In the genomic region with DNA sequence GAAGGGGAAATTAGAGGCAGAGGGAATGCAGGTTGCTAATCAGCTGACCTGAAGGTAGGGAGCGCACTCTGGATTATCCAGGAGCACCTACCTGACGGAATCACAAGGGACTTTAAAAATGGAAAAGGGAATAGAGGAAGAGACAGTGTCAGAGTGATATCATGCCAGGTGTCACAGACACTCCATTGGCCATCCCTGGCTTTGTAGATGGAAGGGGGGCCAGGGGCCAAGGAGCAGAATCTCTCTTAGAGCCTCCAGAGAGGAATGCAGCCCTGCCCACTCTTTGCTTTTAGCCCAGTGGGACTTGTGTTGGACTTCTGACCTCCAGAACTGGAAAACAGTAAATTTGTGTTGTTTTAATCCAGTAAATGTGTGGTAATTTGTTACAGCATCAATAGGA, we compare ENCODE assay signal across 2 cellular contexts.
TF ChIP-seq lines count a peak whose summit lies in the region.

No MANE protein-coding gene starts in this region.

TF ChIP-seq in liver, 16 proteins besides CTCF, POLR2A, EP300 and RAD21:
- TF ChIP-seq, protein P1, sequence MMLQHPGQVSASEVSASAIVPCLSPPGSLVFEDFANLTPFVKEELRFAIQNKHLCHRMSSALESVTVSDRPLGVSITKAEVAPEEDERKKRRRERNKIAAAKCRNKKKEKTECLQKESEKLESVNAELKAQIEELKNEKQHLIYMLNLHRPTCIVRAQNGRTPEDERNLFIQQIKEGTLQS (IDR thresholded peaks at IDR 0.05) = no peak
- TF ChIP-seq HNF4A (conservative IDR thresholded peaks at IDR 0.05) (peak; percentile 14 to 34), EGR1 (IDR thresholded peaks at IDR 0.05; ENCODE audit: low read depth in 2 of 2) (no peak)
TF ChIP-seq in liver: peak in this region for 1.

TF ChIP-seq in HepG2, 621 proteins besides CTCF, POLR2A, EP300 and RAD21 (continued from another document):
- TF ChIP-seq, protein P2, sequence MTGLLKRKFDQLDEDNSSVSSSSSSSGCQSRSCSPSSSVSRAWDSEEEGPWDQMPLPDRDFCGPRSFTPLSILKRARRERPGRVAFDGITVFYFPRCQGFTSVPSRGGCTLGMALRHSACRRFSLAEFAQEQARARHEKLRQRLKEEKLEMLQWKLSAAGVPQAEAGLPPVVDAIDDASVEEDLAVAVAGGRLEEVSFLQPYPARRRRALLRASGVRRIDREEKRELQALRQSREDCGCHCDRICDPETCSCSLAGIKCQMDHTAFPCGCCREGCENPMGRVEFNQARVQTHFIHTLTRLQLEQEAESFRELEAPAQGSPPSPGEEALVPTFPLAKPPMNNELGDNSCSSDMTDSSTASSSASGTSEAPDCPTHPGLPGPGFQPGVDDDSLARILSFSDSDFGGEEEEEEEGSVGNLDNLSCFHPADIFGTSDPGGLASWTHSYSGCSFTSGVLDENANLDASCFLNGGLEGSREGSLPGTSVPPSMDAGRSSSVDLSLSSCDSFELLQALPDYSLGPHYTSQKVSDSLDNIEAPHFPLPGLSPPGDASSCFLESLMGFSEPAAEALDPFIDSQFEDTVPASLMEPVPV (CRISPR knock-in tag; IDR thresholded peaks at IDR 0.05) = no peak
- TF ChIP-seq, protein P3, sequence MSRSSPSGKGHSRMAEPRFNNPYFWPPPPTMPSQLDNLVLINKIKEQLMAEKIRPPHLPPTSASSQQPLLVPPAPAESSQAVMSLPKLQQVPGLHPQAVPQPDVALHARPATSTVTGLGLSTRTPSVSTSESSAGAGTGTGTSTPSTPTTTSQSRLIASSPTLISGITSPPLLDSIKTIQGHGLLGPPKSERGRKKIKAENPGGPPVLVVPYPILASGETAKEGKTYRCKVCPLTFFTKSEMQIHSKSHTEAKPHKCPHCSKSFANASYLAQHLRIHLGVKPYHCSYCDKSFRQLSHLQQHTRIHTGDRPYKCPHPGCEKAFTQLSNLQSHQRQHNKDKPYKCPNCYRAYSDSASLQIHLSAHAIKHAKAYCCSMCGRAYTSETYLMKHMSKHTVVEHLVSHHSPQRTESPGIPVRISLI (CRISPR knock-in tag; IDR thresholded peaks at IDR 0.05; ENCODE audit: borderline replicate concordance) = no peak
- TF ChIP-seq, protein P4, sequence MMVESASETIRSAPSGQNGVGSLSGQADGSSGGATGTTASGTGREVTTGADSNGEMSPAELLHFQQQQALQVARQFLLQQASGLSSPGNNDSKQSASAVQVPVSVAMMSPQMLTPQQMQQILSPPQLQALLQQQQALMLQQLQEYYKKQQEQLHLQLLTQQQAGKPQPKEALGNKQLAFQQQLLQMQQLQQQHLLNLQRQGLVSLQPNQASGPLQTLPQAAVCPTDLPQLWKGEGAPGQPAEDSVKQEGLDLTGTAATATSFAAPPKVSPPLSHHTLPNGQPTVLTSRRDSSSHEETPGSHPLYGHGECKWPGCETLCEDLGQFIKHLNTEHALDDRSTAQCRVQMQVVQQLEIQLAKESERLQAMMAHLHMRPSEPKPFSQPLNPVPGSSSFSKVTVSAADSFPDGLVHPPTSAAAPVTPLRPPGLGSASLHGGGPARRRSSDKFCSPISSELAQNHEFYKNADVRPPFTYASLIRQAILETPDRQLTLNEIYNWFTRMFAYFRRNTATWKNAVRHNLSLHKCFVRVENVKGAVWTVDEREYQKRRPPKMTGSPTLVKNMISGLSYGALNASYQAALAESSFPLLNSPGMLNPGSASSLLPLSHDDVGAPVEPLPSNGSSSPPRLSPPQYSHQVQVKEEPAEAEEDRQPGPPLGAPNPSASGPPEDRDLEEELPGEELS (CRISPR knock-in tag; IDR thresholded peaks at IDR 0.05) = no peak
- TF ChIP-seq, protein P5, sequence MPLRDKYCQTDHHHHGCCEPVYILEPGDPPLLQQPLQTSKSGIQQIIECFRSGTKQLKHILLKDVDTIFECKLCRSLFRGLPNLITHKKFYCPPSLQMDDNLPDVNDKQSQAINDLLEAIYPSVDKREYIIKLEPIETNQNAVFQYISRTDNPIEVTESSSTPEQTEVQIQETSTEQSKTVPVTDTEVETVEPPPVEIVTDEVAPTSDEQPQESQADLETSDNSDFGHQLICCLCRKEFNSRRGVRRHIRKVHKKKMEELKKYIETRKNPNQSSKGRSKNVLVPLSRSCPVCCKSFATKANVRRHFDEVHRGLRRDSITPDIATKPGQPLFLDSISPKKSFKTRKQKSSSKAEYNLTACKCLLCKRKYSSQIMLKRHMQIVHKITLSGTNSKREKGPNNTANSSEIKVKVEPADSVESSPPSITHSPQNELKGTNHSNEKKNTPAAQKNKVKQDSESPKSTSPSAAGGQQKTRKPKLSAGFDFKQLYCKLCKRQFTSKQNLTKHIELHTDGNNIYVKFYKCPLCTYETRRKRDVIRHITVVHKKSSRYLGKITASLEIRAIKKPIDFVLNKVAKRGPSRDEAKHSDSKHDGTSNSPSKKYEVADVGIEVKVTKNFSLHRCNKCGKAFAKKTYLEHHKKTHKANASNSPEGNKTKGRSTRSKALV (CRISPR knock-in tag; IDR thresholded peaks at IDR 0.05) = no peak
- no peak for TF ChIP-seq SYNCRIP (IDR thresholded peaks at IDR 0.05; ENCODE audit: insufficient read depth, low read depth, low read length)
